ENCODE assay signal across 18 cellular contexts in genomic region chr3:2657971-2658370, GRCh38.
"Had no signal": no experiment of that assay in that cellular context is flagged by ENCODE, and none has a peak within 500 bp of the region (broad histone marks: within the 10 kb centered on the region; RNA-seq: fewer than 3 reads in every experiment).

No MANE protein-coding gene starts in this region.

- H3K9me3 ChIP-seq: gastrocnemius medialis, neutrophil, testis, tibial nerve, upper lobe of right lung, vagina had no signal

- H3K9me3 Mint-ChIP-seq: stimulated activated naive CD8-positive, alpha-beta T cell treated with anti-CD3 and anti-CD28 coated beads, Interleukin-15, amount 100 ng/mL, for 72 hours had no signal

- H3K4me3 Mint-ChIP-seq: naive thymus-derived CD4-positive, alpha-beta T cell; stimulated activated naive B cell treated with anti-CD40 and anti-IgM and Interleukin-4, amounts not matched to agents 10 μg/mL and 1 μg/mL and 100 μg/mL, for 72 hours; stimulated activated naive CD8-positive, alpha-beta T cell treated with anti-CD3 and anti-CD28 coated beads, Interleukin-15, amount 100 ng/mL, for 72 hours had no signal

- H3K27me3 ChIP-seq: gastrocnemius medialis, neutrophil, testis, tibial nerve, upper lobe of right lung, vagina had no signal

- H3K27ac Mint-ChIP-seq: naive thymus-derived CD4-positive, alpha-beta T cell; stimulated activated naive B cell treated with anti-CD40 and anti-IgM and Interleukin-4, amounts not matched to agents 10 μg/mL and 1 μg/mL and 100 μg/mL, for 72 hours; stimulated activated naive CD8-positive, alpha-beta T cell treated with anti-CD3 and anti-CD28 coated beads, Interleukin-15, amount 100 ng/mL, for 72 hours had no signal

- H3K4me1 ChIP-seq: gastrocnemius medialis, testis, upper lobe of right lung had no signal

- H3K36me3 Mint-ChIP-seq: naive thymus-derived CD4-positive, alpha-beta T cell; stimulated activated naive B cell treated with anti-CD40 and anti-IgM and Interleukin-4, amounts not matched to agents 10 μg/mL and 1 μg/mL and 100 μg/mL, for 72 hours had no signal

- H3K27me3 Mint-ChIP-seq: stimulated activated naive B cell treated with anti-CD40 and anti-IgM and Interleukin-4, amounts not matched to agents 10 μg/mL and 1 μg/mL and 100 μg/mL, for 72 hours; stimulated activated naive CD8-positive, alpha-beta T cell treated with anti-CD3 and anti-CD28 coated beads, Interleukin-15, amount 100 ng/mL, for 72 hours had no signal

- H3K36me3 ChIP-seq: gastrocnemius medialis, neutrophil, tibial nerve, upper lobe of right lung, vagina had no signal

- ATAC-seq: gastrocnemius medialis; left colon; left ventricle myocardium superior; naive thymus-derived CD4-positive, alpha-beta T cell; sciatic nerve; stimulated activated naive B cell treated with anti-CD40 and anti-IgM and Interleukin-4, amounts not matched to agents 10 μg/mL and 1 μg/mL and 100 μg/mL, for 72 hours; stimulated activated naive CD8-positive, alpha-beta T cell treated with anti-CD3 and anti-CD28 coated beads, Interleukin-15, amount 100 ng/mL, for 72 hours; upper lobe of right lung had no signal

- H3K4me1 Mint-ChIP-seq: naive thymus-derived CD4-positive, alpha-beta T cell; stimulated activated naive B cell treated with anti-CD40 and anti-IgM and Interleukin-4, amounts not matched to agents 10 μg/mL and 1 μg/mL and 100 μg/mL, for 72 hours; stimulated activated naive CD8-positive, alpha-beta T cell treated with anti-CD3 and anti-CD28 coated beads, Interleukin-15, amount 100 ng/mL, for 72 hours had no signal

- DNase-seq: effector CD4-positive, alpha-beta T cell; gastrocnemius medialis; glutamatergic neuron; left colon; left ventricle myocardium superior; naive thymus-derived CD4-positive, alpha-beta T cell; stimulated activated CD4-positive, alpha-beta T cell treated with anti-CD3 and anti-CD28 coated beads, Interleukin-2, amount 100 ng/mL, for 24 hours; stimulated activated CD4-positive, alpha-beta T cell treated with anti-CD3 and anti-CD28 coated beads, Interleukin-4, amount 100 ng/mL, for 4 hours; stimulated activated naive B cell treated with anti-CD40 and anti-IgM and Interleukin-4, amounts not matched to agents 10 μg/mL and 1 μg/mL and 100 μg/mL, for 72 hours; stimulated activated naive CD8-positive, alpha-beta T cell treated with anti-CD3 and anti-CD28 coated beads, Interleukin-15, amount 100 ng/mL, for 72 hours; testis; upper lobe of right lung had no signal

- H3K27ac ChIP-seq: coronary artery, gastrocnemius medialis, neutrophil, testis, tibial nerve, upper lobe of right lung, vagina had no signal

- H3K4me3 ChIP-seq: coronary artery, gastrocnemius medialis, lung, testis, tibial nerve, upper lobe of right lung, vagina had no signal
